4 cellular contexts compared by ENCODE assay signal in the genomic region with DNA sequence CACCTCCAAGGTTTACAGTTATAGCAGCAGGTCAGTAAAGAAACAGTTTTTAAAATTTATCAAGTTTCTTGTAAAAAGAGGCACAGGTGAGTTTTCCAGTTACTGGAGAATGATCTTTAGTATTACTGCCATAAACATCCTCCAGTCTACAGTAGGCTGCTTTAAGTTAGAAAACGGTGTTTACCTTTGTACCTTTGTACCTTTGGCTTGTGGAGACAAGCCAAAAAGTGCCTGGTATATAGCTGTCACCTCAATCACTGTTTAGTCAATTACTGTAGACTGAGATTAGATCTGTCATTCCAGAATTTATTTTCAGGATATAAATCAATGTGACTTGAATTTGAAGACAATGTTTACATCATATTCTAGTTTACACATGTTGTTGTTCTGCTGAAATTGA.
"Had no signal": no experiment of that assay in that cellular context is flagged by ENCODE, and none has a peak within 500 bp of the region (broad histone marks: within the 10 kb centered on the region; RNA-seq: fewer than 3 reads in every experiment).

No MANE protein-coding gene starts in this region.

- ATAC-seq: GM23338 had no signal

- DNase-seq: H9, HCEC 1CT, IMR-90 had no signal

- H3K4me3 ChIP-seq: GM23338 had no signal
